In genomic region chr7:672891-673290, GRCh38 we compare ENCODE assay signal across 23 cellular contexts.
"Had no signal": no experiment of that assay in that cellular context is flagged by ENCODE, and none has a peak within 500 bp of the region (broad histone marks: within the 10 kb centered on the region; RNA-seq: fewer than 3 reads in every experiment).

No MANE protein-coding gene starts in this region.

- H3K27ac ChIP-seq: coronary artery, left lung, lower lobe of right lung, right lobe of liver, thyroid gland, upper lobe of left lung, vagina had no signal

- H3K9me3 ChIP-seq: lower lobe of right lung, right lobe of liver, stomach, thyroid gland, upper lobe of left lung, vagina had no signal

- DNase-seq: activated CD4-positive, alpha-beta T cell treated with anti-CD3 and anti-CD28 coated beads for 36 hours; activated CD4-positive, CD25-positive, alpha-beta regulatory T cell; activated CD8-positive, alpha-beta memory T cell treated with anti-CD3 and anti-CD28 coated beads for 24 hours; activated effector memory CD4-positive, alpha-beta T cell treated with Interleukin-2 at 50 U/mL for 16 hours; activated naive CD4-positive, alpha-beta T cell treated with Interleukin-2 at 50 U/mL for 16 hours; anterior cingulate cortex; effector memory CD4-positive, alpha-beta T cell; heart left ventricle; kidney glomerular epithelial cell; left lung; lower lobe of right lung; mesendoderm; stimulated activated CD4-positive, alpha-beta T cell treated with anti-CD3 and anti-CD28 coated beads, Interleukin-15, amount 100 ng/mL, for 24 hours; stimulated activated CD4-positive, alpha-beta T cell treated with anti-CD3 and anti-CD28 coated beads, Interleukin-2, amount 100 ng/mL, for 24 hours; stimulated activated naive B cell treated with anti-CD40 and anti-IgM and Interleukin-4, amounts not matched to agents 10 μg/mL and 1 μg/mL and 100 μg/mL, for 72 hours; stomach; thyroid gland; upper lobe of left lung had no signal

- H3K4me1 ChIP-seq: right lobe of liver, thyroid gland had no signal

- H3K36me3 ChIP-seq: lower lobe of right lung, right lobe of liver, thyroid gland, vagina had no signal

- H3K4me2 ChIP-seq: smooth muscle cell had no signal

- H3K4me3 ChIP-seq: coronary artery, dorsolateral prefrontal cortex, heart left ventricle, left lung, lower lobe of right lung, right lobe of liver, smooth muscle cell, stomach, thyroid gland, upper lobe of left lung, vagina had no signal

- H3K27me3 ChIP-seq: dorsolateral prefrontal cortex, heart left ventricle, left lung, right lobe of liver, stomach, thyroid gland, upper lobe of left lung, vagina had no signal
